In the genomic region with DNA sequence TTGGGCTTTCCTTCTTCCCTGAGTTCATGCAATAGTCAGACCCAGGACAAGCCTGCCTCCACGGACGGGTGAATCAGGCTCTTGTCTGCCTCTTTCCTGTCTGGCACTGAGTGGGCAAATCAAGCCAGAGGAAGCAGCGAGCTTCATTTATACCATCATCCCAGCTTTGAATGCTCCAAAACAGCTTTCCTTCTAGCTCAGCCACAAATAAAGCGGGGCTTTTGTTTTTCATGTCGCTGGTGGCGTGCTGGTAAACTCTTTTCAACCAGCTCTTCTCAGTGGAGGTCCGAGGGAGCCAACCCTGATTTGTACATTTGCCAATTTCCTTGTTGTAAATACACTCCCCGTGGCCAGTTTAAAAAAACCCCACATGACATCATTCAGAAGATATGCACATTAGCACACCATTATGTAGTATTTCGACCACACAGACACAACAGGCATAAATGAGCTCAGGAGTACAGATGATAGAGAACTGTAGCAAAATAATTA, we compare ENCODE assay signal across 1 cellular context.
TF ChIP-seq lines count a peak whose summit lies in the region.

No MANE protein-coding gene starts in this region.

TF ChIP-seq in SK-N-SH, 30 proteins besides CTCF, POLR2A, EP300 and RAD21 (continued from another document):
- TF ChIP-seq MXI1 (IDR thresholded peaks at IDR 0.05; ENCODE audit: low read depth, low read length) (no peak), NFIC (IDR thresholded peaks at IDR 0.05; ENCODE audit: borderline replicate concordance) (peak; percentile 94), SIN3A (IDR thresholded peaks at IDR 0.05; ENCODE audit: borderline replicate concordance, low read depth, low read length) (peak; percentile 64; the same call in 1 of the 2 replicates), ELF1 (IDR thresholded peaks at IDR 0.05) (peak; percentile 51; the same call in 1 of the 2 replicates), EZH2phosphoT487 (IDR thresholded peaks at IDR 0.05; ENCODE audit: borderline replicate concordance, low read depth) (no peak), FOXJ3 (CRISPR knock-in tag; IDR thresholded peaks at IDR 0.05) (no peak), ZBTB33 (IDR thresholded peaks at IDR 0.05; ENCODE audit: borderline replicate concordance, low read depth) (peak; percentile 19; the same call in 1 of the 2 replicates), USF2 (IDR thresholded peaks at IDR 0.05; ENCODE audit: borderline replicate concordance, low read depth, low read length) (no peak), FOSL2 (IDR thresholded peaks at IDR 0.05; ENCODE audit: borderline replicate concordance, low read depth) (peak; percentile 51; the same call in 1 of the 2 replicates), TEAD4 (IDR thresholded peaks at IDR 0.05; ENCODE audit: borderline replicate concordance, insufficient read depth) (peak; percentile 82; the same call in 1 of the 2 replicates), POLR2AphosphoS5 (IDR thresholded peaks at IDR 0.05; ENCODE audit: low read depth, low read length) (no peak), FOXM1 (IDR thresholded peaks at IDR 0.05; ENCODE audit: low read depth) (peak; percentile 54; the same call in 1 of the 2 replicates), RXRA (IDR thresholded peaks at IDR 0.05; ENCODE audit: borderline replicate concordance, low read depth) (no peak; the same call in 1 of the 2 replicates), TCF12 (IDR thresholded peaks at IDR 0.05) (peak; percentile 81), JUND (IDR thresholded peaks at IDR 0.05) (peak; percentile 92)
